Comparison of ENCODE assay signal across 15 cellular contexts in genomic region chr15:40075298-40076044, GRCh38. TPM values are rescaled to one million over a fixed set of nuclear protein-coding genes. Genes with fewer than 3 reads are reported as not detected.
DNase-seq lines count a peak whose midpoint lies in the region; ATAC-seq, FAIRE-seq and TF ChIP-seq lines count a peak whose summit lies in the region.
"Had no signal": no experiment of that assay in that cellular context is flagged by ENCODE, and none has a peak within 500 bp of the region (broad histone marks: within the 10 kb centered on the region; RNA-seq: fewer than 3 reads in every experiment).

No MANE protein-coding gene starts in this region.

- H4K91ac ChIP-seq in trophoblast cell (ENCODE audit: low read depth, low read length): peak overlapping the region; percentile 49

- dilution Hi-C loops in endothelial cell of umbilical vein (cut with MboI; ENCODE audit: extremely low pct_ligation_motif_present, low sequenced_read_pairs): no loop called here

- peak overlapping the region; percentile 22 for H4K8ac ChIP-seq in trophoblast cell (ENCODE audit: low read depth, low read length)

- TF ChIP-seq CTCF in endothelial cell of umbilical vein (IDR thresholded peaks at IDR 0.05; ENCODE audit: extremely low read depth in 1 of 2, insufficient read depth in 1 of 2, low read depth in 1 of 2, low read length in 2 of 2): no peak
- TF ChIP-seq CTCF in tibial nerve (IDR thresholded peaks at IDR 0.05): no peak

- CTCF ChIA-PET in endothelial cell of umbilical vein (lab: Charles Lee): interaction anchor here (0.8 to 1.6 kb wide), 3 partner anchors 31 to 199 kb away, joined by 4 to 5 read pairs (median 5); partner anchors contain the start of gene BMF

- no peaks in the 10 kb centered on the region for H3K36me3 ChIP-seq in endothelial cell of umbilical vein (ENCODE audit: control insufficient read depth in 2 of 2, extremely low read depth in 1 of 2, insufficient read depth in 2 of 2, low read length in 2 of 2)
- no peaks in the 10 kb centered on the region for H3K36me3 ChIP-seq in trophoblast cell (ENCODE audit: control insufficient read depth in 1 of 2, insufficient read depth in 2 of 2, low read length in 2 of 2)
- H3K36me3 ChIP-seq in tibial nerve: no peaks in the 10 kb centered on the region

- BruUV-seq in endothelial cell of umbilical vein (replicated peaks; lab: Mats Ljungman, UMichigan): no TSS peak

- peak; percentile 48 for DNase-seq in DMS153 treated with DMSO at 0.1 percent for 48 hours (lab: John Stamatoyannopoulos, UW; ENCODE audit: unreplicated experiment)
- peak; percentile 91 for DNase-seq in NCI-H69 (lab: John Stamatoyannopoulos, UW)
- peak; percentile 52 for DNase-seq in endothelial cell of umbilical vein (ENCODE audit: low read depth, low spot score)
- no peak for DNase-seq in trophoblast cell
- no peak for DNase-seq in OCI-M2 (lab: John Stamatoyannopoulos, UW; ENCODE audit: unreplicated experiment)
- DNase-seq in tibial nerve (ENCODE audit: low spot score in 2 of 2): no peak
- DNase-seq: activated gamma-delta T cell treated with Interleukin-2 at 50 U/mL for 16 hours; CD4-positive, CD25-positive, alpha-beta regulatory T cell; GDM1; NCI-H1417 treated with DMSO at 0.1 percent for 48 hours; NCI-H524 treated with DMSO at 0.1 percent for 48 hours had no signal

- H3K27ac ChIP-seq in endothelial cell of umbilical vein (ENCODE audit: insufficient read depth, low read depth, low read length) (no peak overlapping the region), trophoblast cell (ENCODE audit: low read depth, low read length) (no peak overlapping the region), tibial nerve (no peak overlapping the region)

- peak overlapping the region; percentile 3 for H2BK5ac ChIP-seq in trophoblast cell (ENCODE audit: low read depth, low read length, poor library complexity)

- peak overlapping the region; percentile 14 for H3K18ac ChIP-seq in trophoblast cell (ENCODE audit: low read length)

- H3K4me1 ChIP-seq in endothelial cell of umbilical vein (ENCODE audit: control insufficient read depth, extremely low read depth, insufficient read depth, low read length) (peaks cover 20% of the 10 kb centered on the region), trophoblast cell (ENCODE audit: control insufficient read depth in 1 of 2, insufficient read depth in 2 of 2, low read length in 2 of 2) (peaks cover 3 to 7% of the 10 kb centered on the region in 2 experiments), tibial nerve (peaks cover 0 to 29% (median 12%) of the 10 kb centered on the region in 4 donors)

- peak overlapping the region; percentile 7 for H2AK5ac ChIP-seq in trophoblast cell (ENCODE audit: low read length)

- no peak for TF ChIP-seq EP300 in tibial nerve (IDR thresholded peaks at IDR 0.05)

- H3K9me3 ChIP-seq in endothelial cell of umbilical vein (replicated peaks; ENCODE audit: control insufficient read depth, insufficient read depth, low read length) (no peaks in the 10 kb centered on the region), trophoblast cell (ENCODE audit: insufficient read depth, low read depth, low read length) (no peaks in the 10 kb centered on the region), tibial nerve (no peaks in the 10 kb centered on the region)

- no peak overlapping the region for H4K12ac ChIP-seq in trophoblast cell (ENCODE audit: low read depth, low read length)

- no peaks in the 10 kb centered on the region for H4K20me1 ChIP-seq in endothelial cell of umbilical vein (replicated peaks; ENCODE audit: control insufficient read depth, extremely low read depth, insufficient read depth, low read length)

- peak overlapping the region; percentile 1 for H3K4me2 ChIP-seq in endothelial cell of umbilical vein (ENCODE audit: insufficient read depth, low read length)
- no peak overlapping the region for H3K4me2 ChIP-seq in trophoblast cell (ENCODE audit: low read length)

- H3K79me2 ChIP-seq in endothelial cell of umbilical vein (ENCODE audit: control insufficient read depth, insufficient read depth, low read length): no peaks in the 10 kb centered on the region
- H3K79me2 ChIP-seq in trophoblast cell (ENCODE audit: control insufficient read depth, insufficient read depth, low read length, poor library complexity): no peaks in the 10 kb centered on the region

- H3K4ac ChIP-seq in trophoblast cell (ENCODE audit: low read depth, low read length): no peak overlapping the region

- POLR2A ChIA-PET in endothelial cell of umbilical vein (lab: Charles Lee): no interaction called here

- H3K79me1 ChIP-seq in trophoblast cell (ENCODE audit: low read length): peaks cover 3% of the 10 kb centered on the region

- ATAC-seq in HG03097 (IDR thresholded peaks at IDR 0.05; ENCODE audit: low FRiP score, unreplicated experiment): no peak

- no peak for FAIRE-seq in endothelial cell of umbilical vein (lab: Jason Lieb, UNC)
- FAIRE-seq: frontal cortex, GM19239, urothelium cell line had no signal

- H3K27me3 ChIP-seq in endothelial cell of umbilical vein (ENCODE audit: control insufficient read depth in 2 of 2, insufficient read depth in 2 of 2, low read length in 2 of 2) (no peaks in the 10 kb centered on the region), trophoblast cell (ENCODE audit: insufficient read depth, low read length) (no peaks in the 10 kb centered on the region), tibial nerve (no peaks in the 10 kb centered on the region)

- H3K9ac ChIP-seq in endothelial cell of umbilical vein (replicated peaks; ENCODE audit: extremely low read depth, insufficient read depth, low read length): no peak overlapping the region
- no peak overlapping the region for H3K9ac ChIP-seq in trophoblast cell (ENCODE audit: low read length)

- H3K14ac ChIP-seq in trophoblast cell (ENCODE audit: low read length): peak overlapping the region; percentile 12

- no CpG with 5 or more reads among the region's 18 CpGs for WGBS in trophoblast cell (ENCODE audit: extremely low coverage, insufficient coverage, insufficient read length)
- WGBS in tibial nerve, 2 donors: 80 to 85% methylated on average over 17 to 18 of the region's 18 CpGs

- H3K23ac ChIP-seq in trophoblast cell (ENCODE audit: low read length): no peak overlapping the region

- peak overlapping the region; percentile 49 for H2AFZ ChIP-seq in endothelial cell of umbilical vein (ENCODE audit: low read depth, low read length)
- no peak overlapping the region for H2AFZ ChIP-seq in trophoblast cell (ENCODE audit: insufficient read depth, low read length, poor library complexity)

- intact Hi-C loops in endothelial cell of umbilical vein (cut with micrococcal nuclease): no loop called here

- H2BK12ac ChIP-seq in trophoblast cell (ENCODE audit: low read length): peak overlapping the region; percentile 72

- TF ChIP-seq POLR2A in endothelial cell of umbilical vein (IDR thresholded peaks at IDR 0.05; ENCODE audit: low read depth, low read length) (no peak), tibial nerve (IDR thresholded peaks at IDR 0.05) (no peak)

- peak overlapping the region; percentile 52 for H2BK120ac ChIP-seq in trophoblast cell (ENCODE audit: insufficient read depth, low read length, poor library complexity)

- no peaks in the 10 kb centered on the region for H3K9me1 ChIP-seq in endothelial cell of umbilical vein (replicated peaks; ENCODE audit: control insufficient read depth, extremely low read depth, insufficient read depth, low read length)

- H3K4me3 ChIP-seq in endothelial cell of umbilical vein (replicated peaks in 1 of 3; ENCODE audit: insufficient read depth in 1 of 3, low read depth in 1 of 3, low read length in 3 of 3) (no peak overlapping the region), trophoblast cell (ENCODE audit: low read depth, low read length) (no peak overlapping the region), tibial nerve (no peak overlapping the region)

TF ChIP-seq in endothelial cell of umbilical vein, 7 proteins besides CTCF, POLR2A, EP300 and RAD21:
- TF ChIP-seq MYC (IDR thresholded peaks at IDR 0.05; ENCODE audit: low read depth, low read length) (no peak), GATA2 (IDR thresholded peaks at IDR 0.05; ENCODE audit: insufficient read depth, insufficient read length, low read depth, low read length) (no peak), POLR2AphosphoS5 (IDR thresholded peaks at IDR 0.05; ENCODE audit: insufficient read depth, low read depth, low read length) (no peak), JUN (IDR thresholded peaks at IDR 0.05; ENCODE audit: borderline replicate concordance, insufficient read depth, insufficient read length, low read depth) (no peak), EZH2 (IDR thresholded peaks at IDR 0.05; ENCODE audit: borderline replicate concordance, low read depth, low read length, severe bottlenecking) (no peak), FOS (IDR thresholded peaks at IDR 0.05; ENCODE audit: borderline replicate concordance, insufficient read depth, low read length) (no peak)
- TF ChIP-seq, protein P1, sequence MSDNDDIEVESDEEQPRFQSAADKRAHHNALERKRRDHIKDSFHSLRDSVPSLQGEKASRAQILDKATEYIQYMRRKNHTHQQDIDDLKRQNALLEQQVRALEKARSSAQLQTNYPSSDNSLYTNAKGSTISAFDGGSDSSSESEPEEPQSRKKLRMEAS (IDR thresholded peaks at IDR 0.05; ENCODE audit: insufficient read depth, insufficient read length): no peak

RNA-seq across cellular contexts. Expression of gene BMF, which starts 33.2 kb away (rescaled TPM):
- total RNA-seq in endothelial cell of umbilical vein (9.8 and 13.9 TPM in 2 replicates), tibial nerve (1 to 10 TPM; 2.7 to 6.3 (median 4.2) TPM)
- 7.4 and 8.6 TPM in 2 replicates for polyA plus RNA-seq in endothelial cell of umbilical vein
- 4.6 and 5.9 TPM in 2 replicates for polyA plus RNA-seq in endothelial cell of umbilical vein (2011; cell fraction: cytosol; rRNA removed)
- 18.9 and 19.7 TPM in 2 replicates for polyA plus RNA-seq in endothelial cell of umbilical vein (2011; cell fraction: nucleus; rRNA removed)
- polyA plus RNA-seq in endothelial cell of umbilical vein (2012): 3.7 TPM in 2 replicates
- 18.1 and 19.5 TPM in 2 replicates for polyA minus RNA-seq in endothelial cell of umbilical vein
- 1.2 TPM for polyA minus RNA-seq in endothelial cell of umbilical vein (2011; cell fraction: cytosol; rRNA and poly(A)+ RNA removed)
- polyA minus RNA-seq in endothelial cell of umbilical vein (2011; cell fraction: nucleus; rRNA and poly(A)+ RNA removed): 12.7 and 16.3 TPM in 2 replicates
- 20.8 and 22.5 TPM in 2 replicates for polyA plus RNA-seq in trophoblast cell (2013)

RNA-seq across cellular contexts. Expression of gene SRP14, which starts 36.5 kb away (rescaled TPM):
- total RNA-seq in endothelial cell of umbilical vein: 220 and 260 TPM in 2 replicates
- polyA plus RNA-seq in endothelial cell of umbilical vein: 304 and 330 TPM in 2 replicates
- 356 and 439 TPM in 2 replicates for polyA plus RNA-seq in endothelial cell of umbilical vein (2011; cell fraction: cytosol; rRNA removed)
- 128 and 211 TPM in 2 replicates for polyA plus RNA-seq in endothelial cell of umbilical vein (2011; cell fraction: nucleus; rRNA removed)
- polyA plus RNA-seq in endothelial cell of umbilical vein (2012): 324 and 416 TPM in 2 replicates
- polyA minus RNA-seq in endothelial cell of umbilical vein: 113 and 123 TPM in 2 replicates
- 72.4 TPM for polyA minus RNA-seq in endothelial cell of umbilical vein (2011; cell fraction: cytosol; rRNA and poly(A)+ RNA removed)
- polyA minus RNA-seq in endothelial cell of umbilical vein (2011; cell fraction: nucleus; rRNA and poly(A)+ RNA removed): 57.2 and 58.1 TPM in 2 replicates
- polyA plus RNA-seq in trophoblast cell (2013): 497 and 515 TPM in 2 replicates
- total RNA-seq in tibial nerve: 100 to 1,000 TPM; 194 to 357 (median 229) TPM

Comparison
In these comparisons a context has a peak if more than half of its experiments do, and no peak if none do; other contexts are left out.
1. DNase-seq: peak in DMS153 treated with DMSO at 0.1 percent for 48 hours (single experiment), NCI-H69 (single experiment) and endothelial cell of umbilical vein (single experiment); none in trophoblast cell (0 of 2), OCI-M2 (single experiment) and tibial nerve (0 of 2).